Comparison of ENCODE assay signal across 8 cellular contexts in genomic region chr1:15304708-15305326, GRCh38. TPM values are rescaled to one million over a fixed set of nuclear protein-coding genes. Genes with fewer than 3 reads are reported as not detected.
A peak's percentile ranks its signal among the peaks of the same experiment; 100 is the strongest.
DNase-seq lines count a peak whose midpoint lies in the region; ATAC-seq and TF ChIP-seq lines count a peak whose summit lies in the region.

No MANE protein-coding gene starts in this region.

- intact Hi-C loops in left ventricle myocardium inferior (cut with micrococcal nuclease) = no loop called here

- DNase-seq in COLO829 (ENCODE audit: low spot score) = peak; percentile 40
- DNase-seq in HuH-7.5 (ENCODE audit: low spot score) = peak; percentile 58
- peak; percentile 61 to 67 for DNase-seq in SJSA1 (ENCODE audit: low read depth in 1 of 2, low spot score in 2 of 2)
- DNase-seq in activated naive CD4-positive, alpha-beta T cell treated with Interleukin-2 at 50 U/mL for 16 hours = peak; percentile 71
- DNase-seq in left ventricle myocardium inferior = peak; percentile 51
- no peak for DNase-seq in retinal pigment epithelial cell (ENCODE audit: low read depth)

- H3K4me1 ChIP-seq in SJSA1 (replicated peaks) = peaks cover 6% of the 10 kb centered on the region; the same call in 1 of the 2 replicates
- no peaks in the 10 kb centered on the region for H3K4me1 ChIP-seq in left ventricle myocardium inferior

- H3K27ac ChIP-seq in SJSA1 (no peak overlapping the region), left ventricle myocardium inferior (replicated peaks) (no peak overlapping the region)

- H3K27me3 ChIP-seq in SJSA1 (replicated peaks) = no peaks in the 10 kb centered on the region
- no peaks in the 10 kb centered on the region for H3K27me3 ChIP-seq in left ventricle myocardium inferior (ENCODE audit: low read depth)

- TF ChIP-seq CTCF in left ventricle myocardium inferior (IDR thresholded peaks at IDR 0.05; ENCODE audit: borderline replicate concordance) (peak; percentile 91), retinal pigment epithelial cell (conservative IDR thresholded peaks at IDR 0.05; ENCODE audit: low read depth, low read length) (peak; percentile 84)

- no peak overlapping the region for H3K4me3 ChIP-seq in SJSA1
- H3K4me3 ChIP-seq in left ventricle myocardium inferior = no peak overlapping the region
- no peak overlapping the region for H3K4me3 ChIP-seq in retinal pigment epithelial cell (ENCODE audit: low read length)

- no peak for ATAC-seq in GM18520 (IDR thresholded peaks at IDR 0.05; ENCODE audit: unreplicated experiment)
- no peak for ATAC-seq in HG02759 (IDR thresholded peaks at IDR 0.05; ENCODE audit: unreplicated experiment)

- H3K9me3 ChIP-seq in SJSA1 (replicated peaks) (no peaks in the 10 kb centered on the region), left ventricle myocardium inferior (replicated peaks) (no peaks in the 10 kb centered on the region)

- H3K36me3 ChIP-seq in SJSA1 = no peaks in the 10 kb centered on the region
- H3K36me3 ChIP-seq in left ventricle myocardium inferior = no peaks in the 10 kb centered on the region

RNA-seq across cellular contexts. Expression of gene FHAD1, which starts 57.8 kb away (rescaled TPM):
- 0.19 and 0.47 TPM in 2 replicates for total RNA-seq in SJSA1 (2014; rRNA removed; shearing (Covaris generic))
- total RNA-seq in left ventricle myocardium inferior = not detected
